ENCODE assay signal across 17 cellular contexts in the genomic region with DNA sequence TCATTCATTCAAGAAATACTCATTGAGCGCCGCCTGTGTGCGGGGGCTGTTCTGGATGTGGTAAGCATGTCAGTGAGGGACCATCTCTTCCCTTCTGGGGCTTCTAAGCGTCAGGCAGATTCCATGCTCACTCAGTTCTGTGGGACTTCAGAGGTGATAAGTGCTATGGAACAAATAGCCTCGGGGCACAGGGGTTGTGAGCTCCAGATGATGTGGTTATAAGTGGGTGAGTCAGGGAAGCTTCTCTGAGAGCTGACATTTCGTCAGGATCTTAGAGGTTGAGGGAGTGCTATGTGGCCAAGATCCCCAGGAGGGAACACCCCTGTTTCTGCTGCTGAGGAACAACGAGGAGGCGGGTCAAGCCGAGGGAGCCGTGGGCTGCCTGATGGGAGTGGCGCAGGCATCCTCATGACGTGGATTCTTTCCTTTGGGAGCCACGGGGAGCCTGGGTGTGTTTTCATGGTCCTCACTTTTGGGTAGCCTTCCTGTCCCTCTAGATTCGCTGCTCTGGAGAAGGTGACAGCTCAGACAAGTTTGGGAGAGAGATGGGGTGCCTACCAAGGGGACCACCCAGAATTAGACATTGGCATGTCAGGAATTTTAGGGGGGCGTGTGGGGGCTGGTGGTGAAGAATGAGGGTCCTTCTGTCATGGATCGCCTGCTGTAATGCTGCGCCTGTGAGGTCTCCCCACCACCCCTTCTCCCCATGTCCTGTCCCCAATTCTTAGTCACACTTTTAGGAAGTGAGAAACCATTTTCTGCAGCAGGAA. TPM values are rescaled to one million over a fixed set of nuclear protein-coding genes. Genes with fewer than 3 reads are reported as not detected.
DNase-seq lines count a peak whose midpoint lies in the region; ATAC-seq and TF ChIP-seq lines count a peak whose summit lies in the region.
"Had no signal": no experiment of that assay in that cellular context is flagged by ENCODE, and none has a peak within 500 bp of the region (broad histone marks: within the 10 kb centered on the region; RNA-seq: fewer than 3 reads in every experiment).

No MANE protein-coding gene starts in this region.

- no peak overlapping the region for H3K4ac ChIP-seq in mesenchymal stem cell (ENCODE audit: low read depth in 1 of 2, low read length in 2 of 2)

- no peak for TF ChIP-seq EP300 in SK-N-SH (IDR thresholded peaks at IDR 0.05; ENCODE audit: borderline replicate concordance in 1 of 2, low read depth in 1 of 2, low read length in 1 of 2)

- 70% methylated on average over 17 of the region's 17 CpGs for WGBS in mesenchymal stem cell
- WGBS in SK-N-SH (ENCODE audit: low lambda C conversion rate) = 71% methylated on average over 11 of the region's 17 CpGs

- H3K79me2 ChIP-seq in SK-N-SH (ENCODE audit: insufficient read depth) = no peaks in the 10 kb centered on the region

- POLR2A ChIA-PET in HEK293 (lab: Yijun Ruan, JAX) = no interaction called here
- POLR2A ChIA-PET in SK-N-SH (lab: Yijun Ruan, JAX) = no interaction called here

- H4K20me1 ChIP-seq in SK-N-SH (ENCODE audit: insufficient read depth) = no peaks in the 10 kb centered on the region

- TF ChIP-seq CTCF in HEK293 (tag by site-specific recombination; IDR thresholded peaks at IDR 0.05) (no peak), SK-N-SH (IDR thresholded peaks at IDR 0.05) (no peak)

- H2BK12ac ChIP-seq in mesenchymal stem cell (ENCODE audit: low read length in 2 of 2) = no peak overlapping the region

- H3K27ac ChIP-seq in HEK293 (ENCODE audit: extremely low read depth, low read depth, low read length) = no peak overlapping the region
- H3K27ac ChIP-seq in mesenchymal stem cell (ENCODE audit: low read length, poor library complexity, severe bottlenecking) = no peak overlapping the region
- no peak overlapping the region for H3K27ac ChIP-seq in SK-N-SH (ENCODE audit: low read depth in 2 of 2, low read length in 1 of 2)
- H3K27ac ChIP-seq: pancreas, stomach had no signal

- DNase-seq in COLO668 (lab: John Stamatoyannopoulos, UW; ENCODE audit: unreplicated experiment) (peak; percentile 21), amniotic stem cell (lab: John Stamatoyannopoulos, UW) (peak; percentile 94), mesenchymal stem cell (peak; percentile 88), head of caudate nucleus (no peak), SK-N-SH (no peak), inferior parietal cortex (ENCODE audit: extremely low spot score) (no peak)
- DNase-seq: activated naive CD8-positive, alpha-beta T cell treated with anti-CD3 and anti-CD28 coated beads for 36 hours; activated T-cell treated with anti-CD3 and anti-CD28 coated beads, Interleukin-2, amount 50 U/mL, for 48 hours; CD4-positive, CD25-positive, alpha-beta regulatory T cell; central memory CD4-positive, alpha-beta T cell; effector memory CD4-positive, alpha-beta T cell; small intestine; stomach had no signal

- H3K9me2 ChIP-seq in SK-N-SH = no peaks in the 10 kb centered on the region

- no peak overlapping the region for H2BK15ac ChIP-seq in mesenchymal stem cell (ENCODE audit: low read depth, poor library complexity, severe bottlenecking)

- H2AK5ac ChIP-seq in mesenchymal stem cell (ENCODE audit: low read length, severe bottlenecking) = no peak overlapping the region

- H2AFZ ChIP-seq in mesenchymal stem cell (ENCODE audit: low read depth, low read length) (no peak overlapping the region), SK-N-SH (ENCODE audit: low read depth) (no peak overlapping the region)

- H4K91ac ChIP-seq in mesenchymal stem cell (ENCODE audit: low read length) = no peak overlapping the region

- H3K79me1 ChIP-seq in mesenchymal stem cell (replicated peaks; ENCODE audit: low read length, poor library complexity, severe bottlenecking) = no peaks in the 10 kb centered on the region

- no peak overlapping the region for H3K18ac ChIP-seq in mesenchymal stem cell (ENCODE audit: low read depth in 1 of 2, low read length in 2 of 2)

- H2BK5ac ChIP-seq in mesenchymal stem cell (ENCODE audit: low read depth, low read length, poor library complexity, severe bottlenecking) = no peak overlapping the region

- intact Hi-C loops in head of caudate nucleus (cut with DNase I) = no loop called here

- H3K14ac ChIP-seq in mesenchymal stem cell (ENCODE audit: low read length in 2 of 2) = no peak overlapping the region

- H3K4me2 ChIP-seq in mesenchymal stem cell (ENCODE audit: low read length, poor library complexity, severe bottlenecking) (no peak overlapping the region), SK-N-SH (no peak overlapping the region)

- CTCF ChIA-PET in HEK293 (lab: Yijun Ruan, JAX) (no interaction called here), SK-N-SH (lab: Yijun Ruan, JAX) (interaction anchor here (0.6 to 1.2 kb wide), 2 partner anchors 46 to 299 kb away, joined by 3 read pairs; no protein-coding TSS in a partner anchor)

- no peak for ATAC-seq in GM18907 (IDR thresholded peaks at IDR 0.05; ENCODE audit: unreplicated experiment)
- ATAC-seq: pancreas, SK-N-SH treated with all-trans-retinoic acid at 6 μM for 48 hours had no signal

- H3K36me3 ChIP-seq in HEK293 (ENCODE audit: control insufficient read depth in 2 of 2, insufficient read depth in 1 of 2, low read length in 2 of 2) = no peaks in the 10 kb centered on the region
- H3K36me3 ChIP-seq in mesenchymal stem cell (ENCODE audit: control insufficient read depth in 1 of 2, insufficient read depth in 2 of 2, low read depth in 1 of 2, low read length in 2 of 2) = no peaks in the 10 kb centered on the region
- H3K36me3 ChIP-seq in SK-N-SH (replicated peaks in 1 of 2; ENCODE audit: control insufficient read depth in 1 of 2, insufficient read depth in 2 of 2, low read length in 1 of 2) = no peaks in the 10 kb centered on the region
- H3K36me3 ChIP-seq: pancreas, stomach had no signal

- no peak overlapping the region for H4K8ac ChIP-seq in mesenchymal stem cell (ENCODE audit: low read length)

- no peak overlapping the region for H2BK120ac ChIP-seq in mesenchymal stem cell (ENCODE audit: low read depth, low read length)

- H3K4me3 ChIP-seq in HEK293 (ENCODE audit: low read depth, low read length) (no peak overlapping the region), mesenchymal stem cell (ENCODE audit: insufficient read depth in 1 of 2, low read depth in 1 of 2, low read length in 2 of 2) (no peak overlapping the region), SK-N-SH (ENCODE audit: low read depth in 2 of 2, low read length in 1 of 2) (no peak overlapping the region)
- H3K4me3 ChIP-seq: pancreas, stomach had no signal

- H3F3A ChIP-seq in SK-N-SH (replicated peaks; ENCODE audit: insufficient read depth) = no peaks in the 10 kb centered on the region

- H3K23ac ChIP-seq in mesenchymal stem cell (ENCODE audit: low read length in 2 of 2) = no peak overlapping the region

- no peak overlapping the region for H3K9ac ChIP-seq in mesenchymal stem cell (ENCODE audit: low read length)
- no peak overlapping the region for H3K9ac ChIP-seq in SK-N-SH

- no peak for TF ChIP-seq RAD21 in SK-N-SH (IDR thresholded peaks at IDR 0.05; ENCODE audit: low read length)

- H3K27me3 ChIP-seq in mesenchymal stem cell (ENCODE audit: control insufficient read depth in 1 of 2, insufficient read depth in 1 of 2, low read length in 2 of 2) (peaks cover 0 to 10% of the 10 kb centered on the region in 2 experiments), SK-N-SH (ENCODE audit: insufficient read depth) (no peaks in the 10 kb centered on the region)
- H3K27me3 ChIP-seq: pancreas had no signal

- H3K9me3 ChIP-seq in HEK293 (ENCODE audit: control insufficient read depth, insufficient read depth, low read depth, low read length) (no peaks in the 10 kb centered on the region), mesenchymal stem cell (ENCODE audit: control insufficient read depth, low read length) (no peaks in the 10 kb centered on the region), SK-N-SH (no peaks in the 10 kb centered on the region)
- H3K9me3 ChIP-seq: pancreas, stomach had no signal

- H3K4me1 ChIP-seq in HEK293 (ENCODE audit: control insufficient read depth, insufficient read depth, low read length) = peaks cover 13% of the 10 kb centered on the region
- H3K4me1 ChIP-seq in mesenchymal stem cell (ENCODE audit: control insufficient read depth, insufficient read depth, low read depth, low read length) = peaks cover 7% of the 10 kb centered on the region
- H3K4me1 ChIP-seq in SK-N-SH (ENCODE audit: control insufficient read depth in 1 of 2, insufficient read depth in 2 of 2, low read depth in 1 of 2, low read length in 1 of 2) = no peaks in the 10 kb centered on the region; a peak in 1 of 4 replicates

TF ChIP-seq in HEK293, 187 proteins besides CTCF, POLR2A, EP300 and RAD21 (continues in another document):
- TF ChIP-seq ZBTB21 (tag by site-specific recombination; IDR thresholded peaks at IDR 0.05) (peak; percentile 32; the same call in 1 of the 2 replicates), KLF16 (tag by site-specific recombination; IDR thresholded peaks at IDR 0.05) (no peak), ZNF629 (tag by site-specific recombination; IDR thresholded peaks at IDR 0.05) (peak; percentile 69), ZNF324 (tag by site-specific recombination; IDR thresholded peaks at IDR 0.05) (no peak)

TF ChIP-seq in SK-N-SH, 30 proteins besides CTCF, POLR2A, EP300 and RAD21 (continues in another document):
- TF ChIP-seq SIN3A (IDR thresholded peaks at IDR 0.05; ENCODE audit: borderline replicate concordance, low read depth, low read length) (no peak), SMC3 (IDR thresholded peaks at IDR 0.05; ENCODE audit: low read depth, low read length) (no peak)
- TF ChIP-seq, protein P1, sequence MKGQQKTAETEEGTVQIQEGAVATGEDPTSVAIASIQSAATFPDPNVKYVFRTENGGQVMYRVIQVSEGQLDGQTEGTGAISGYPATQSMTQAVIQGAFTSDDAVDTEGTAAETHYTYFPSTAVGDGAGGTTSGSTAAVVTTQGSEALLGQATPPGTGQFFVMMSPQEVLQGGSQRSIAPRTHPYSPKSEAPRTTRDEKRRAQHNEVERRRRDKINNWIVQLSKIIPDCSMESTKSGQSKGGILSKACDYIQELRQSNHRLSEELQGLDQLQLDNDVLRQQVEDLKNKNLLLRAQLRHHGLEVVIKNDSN (IDR thresholded peaks at IDR 0.05; ENCODE audit: borderline replicate concordance, low read depth) = no peak
- TF ChIP-seq, protein P2, sequence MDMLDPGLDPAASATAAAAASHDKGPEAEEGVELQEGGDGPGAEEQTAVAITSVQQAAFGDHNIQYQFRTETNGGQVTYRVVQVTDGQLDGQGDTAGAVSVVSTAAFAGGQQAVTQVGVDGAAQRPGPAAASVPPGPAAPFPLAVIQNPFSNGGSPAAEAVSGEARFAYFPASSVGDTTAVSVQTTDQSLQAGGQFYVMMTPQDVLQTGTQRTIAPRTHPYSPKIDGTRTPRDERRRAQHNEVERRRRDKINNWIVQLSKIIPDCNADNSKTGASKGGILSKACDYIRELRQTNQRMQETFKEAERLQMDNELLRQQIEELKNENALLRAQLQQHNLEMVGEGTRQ (IDR thresholded peaks at IDR 0.05; ENCODE audit: borderline replicate concordance, low read depth, low read length) = no peak

RNA-seq across cellular contexts. Expression of gene HUNK, which starts 38.5 kb away (rescaled TPM):
- polyA plus RNA-seq in mesenchymal stem cell (2013, experiment 1 of 2) = 0.46 TPM
- polyA plus RNA-seq in mesenchymal stem cell (2013, experiment 2 of 2) = 0.52 TPM
- polyA plus RNA-seq in SK-N-SH (2012; rRNA removed) = 0.28 and 0.31 TPM in 2 replicates
- 0.32 and 0.47 TPM in 2 replicates for polyA plus RNA-seq in SK-N-SH (2012; cell fraction: cytosol; rRNA removed)
- polyA plus RNA-seq in SK-N-SH (2012; cell fraction: nucleus; rRNA removed) = 0.27 and 0.29 TPM in 2 replicates
- polyA plus RNA-seq: CD4-positive, CD25-positive, alpha-beta regulatory T cell had no signal

Comparison
In these comparisons a context has a peak if more than half of its experiments do, and no peak if none do; other contexts are left out.
1. DNase-seq: peak in COLO668 (single experiment), amniotic stem cell (single experiment) and mesenchymal stem cell (single experiment); none in head of caudate nucleus (0 of 42), SK-N-SH (single experiment) and inferior parietal cortex (single experiment).